ENCODE assay signal across 1 cellular context in the genomic region with DNA sequence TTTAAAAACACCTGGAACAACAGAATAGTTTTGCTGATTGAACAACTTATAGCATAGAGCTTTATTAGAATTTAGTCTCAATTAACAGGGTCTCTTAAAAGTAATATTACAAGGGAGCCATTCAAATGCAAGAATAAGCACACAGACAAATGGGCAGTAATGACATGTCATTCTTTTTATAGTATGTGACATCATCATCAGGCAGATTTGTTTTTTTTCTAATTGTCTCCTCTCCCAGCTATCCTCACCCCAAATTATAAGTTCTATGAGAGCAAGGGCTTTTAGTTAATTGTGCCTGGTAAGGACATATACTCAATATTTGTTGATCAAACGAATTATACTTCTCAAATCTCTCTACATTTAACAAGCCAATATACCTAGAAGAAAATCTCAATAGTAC.
TF ChIP-seq lines count a peak whose summit lies in the region.

No MANE protein-coding gene starts in this region.

TF ChIP-seq in HepG2, 621 proteins besides CTCF, POLR2A, EP300 and RAD21:
- TF ChIP-seq, protein P1, sequence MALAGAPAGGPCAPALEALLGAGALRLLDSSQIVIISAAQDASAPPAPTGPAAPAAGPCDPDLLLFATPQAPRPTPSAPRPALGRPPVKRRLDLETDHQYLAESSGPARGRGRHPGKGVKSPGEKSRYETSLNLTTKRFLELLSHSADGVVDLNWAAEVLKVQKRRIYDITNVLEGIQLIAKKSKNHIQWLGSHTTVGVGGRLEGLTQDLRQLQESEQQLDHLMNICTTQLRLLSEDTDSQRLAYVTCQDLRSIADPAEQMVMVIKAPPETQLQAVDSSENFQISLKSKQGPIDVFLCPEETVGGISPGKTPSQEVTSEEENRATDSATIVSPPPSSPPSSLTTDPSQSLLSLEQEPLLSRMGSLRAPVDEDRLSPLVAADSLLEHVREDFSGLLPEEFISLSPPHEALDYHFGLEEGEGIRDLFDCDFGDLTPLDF (CRISPR knock-in tag; IDR thresholded peaks at IDR 0.05) = no peak
- TF ChIP-seq ZNF543 (CRISPR knock-in tag; IDR thresholded peaks at IDR 0.05) (no peak), RARA (CRISPR knock-in tag; IDR thresholded peaks at IDR 0.05) (no peak), ZNF550 (CRISPR knock-in tag; IDR thresholded peaks at IDR 0.05; ENCODE audit: borderline replicate concordance) (no peak), ZNF724P (CRISPR knock-in tag; IDR thresholded peaks at IDR 0.05; ENCODE audit: borderline replicate concordance) (no peak), PAWR (CRISPR knock-in tag; IDR thresholded peaks at IDR 0.05; ENCODE audit: borderline replicate concordance) (no peak), FOXC1 (CRISPR knock-in tag; IDR thresholded peaks at IDR 0.05; ENCODE audit: borderline replicate concordance) (no peak), ATF7 (IDR thresholded peaks at IDR 0.05) (peak; percentile 29; the same call in 1 of the 2 replicates), ATF7 (CRISPR knock-in tag; IDR thresholded peaks at IDR 0.05) (no peak), RORA (CRISPR knock-in tag; IDR thresholded peaks at IDR 0.05) (no peak), NCOA2 (CRISPR knock-in tag; IDR thresholded peaks at IDR 0.05) (no peak), ERF (CRISPR knock-in tag; IDR thresholded peaks at IDR 0.05) (no peak), ZBTB21 (CRISPR knock-in tag; IDR thresholded peaks at IDR 0.05) (no peak), NCOA1 (CRISPR knock-in tag; IDR thresholded peaks at IDR 0.05) (no peak), CREB1 (IDR thresholded peaks at IDR 0.05) (0 out of 2 replicates have a peak, but pooled peaks have one; percentile 21), CREB1 (CRISPR knock-in tag; IDR thresholded peaks at IDR 0.05) (no peak), ZNF552 (CRISPR knock-in tag; IDR thresholded peaks at IDR 0.05; ENCODE audit: borderline replicate concordance) (no peak), NPAS2 (CRISPR knock-in tag; IDR thresholded peaks at IDR 0.05; ENCODE audit: borderline replicate concordance) (no peak)
- TF ChIP-seq, protein P2, sequence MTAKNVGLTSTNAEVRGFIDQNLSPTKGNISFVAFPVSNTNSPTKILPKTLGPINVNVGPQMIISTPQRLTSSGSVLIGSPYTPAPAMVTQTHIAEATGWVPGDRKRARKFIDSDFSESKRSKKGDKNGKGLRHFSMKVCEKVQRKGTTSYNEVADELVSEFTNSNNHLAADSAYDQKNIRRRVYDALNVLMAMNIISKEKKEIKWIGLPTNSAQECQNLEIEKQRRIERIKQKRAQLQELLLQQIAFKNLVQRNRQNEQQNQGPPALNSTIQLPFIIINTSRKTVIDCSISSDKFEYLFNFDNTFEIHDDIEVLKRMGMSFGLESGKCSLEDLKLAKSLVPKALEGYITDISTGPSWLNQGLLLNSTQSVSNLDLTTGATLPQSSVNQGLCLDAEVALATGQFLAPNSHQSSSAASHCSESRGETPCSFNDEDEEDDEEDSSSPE (CRISPR knock-in tag; IDR thresholded peaks at IDR 0.05) = no peak
- TF ChIP-seq, protein P3, sequence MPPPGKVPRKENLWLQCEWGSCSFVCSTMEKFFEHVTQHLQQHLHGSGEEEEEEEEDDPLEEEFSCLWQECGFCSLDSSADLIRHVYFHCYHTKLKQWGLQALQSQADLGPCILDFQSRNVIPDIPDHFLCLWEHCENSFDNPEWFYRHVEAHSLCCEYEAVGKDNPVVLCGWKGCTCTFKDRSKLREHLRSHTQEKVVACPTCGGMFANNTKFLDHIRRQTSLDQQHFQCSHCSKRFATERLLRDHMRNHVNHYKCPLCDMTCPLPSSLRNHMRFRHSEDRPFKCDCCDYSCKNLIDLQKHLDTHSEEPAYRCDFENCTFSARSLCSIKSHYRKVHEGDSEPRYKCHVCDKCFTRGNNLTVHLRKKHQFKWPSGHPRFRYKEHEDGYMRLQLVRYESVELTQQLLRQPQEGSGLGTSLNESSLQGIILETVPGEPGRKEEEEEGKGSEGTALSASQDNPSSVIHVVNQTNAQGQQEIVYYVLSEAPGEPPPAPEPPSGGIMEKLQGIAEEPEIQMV (CRISPR knock-in tag; IDR thresholded peaks at IDR 0.05; ENCODE audit: low read depth) = no peak
